Comparison of ENCODE assay signal across 1 cellular context in genomic region chr12:96906849-96907664, GRCh38.
TF ChIP-seq lines count a peak whose summit lies in the region.

Gene NEDD1, plus strand, starts transcription at chr12:96907257. Its CDS starts 2,503 bp downstream, at chr12:96909760.

TF ChIP-seq in HepG2, 621 proteins besides CTCF, POLR2A, EP300 and RAD21 (continued from another document and continues in another):
- TF ChIP-seq HMGXB3 (CRISPR knock-in tag; IDR thresholded peaks at IDR 0.05; ENCODE audit: borderline replicate concordance), result no peak
- peak; percentile 91 for TF ChIP-seq ASH2L (IDR thresholded peaks at IDR 0.05; ENCODE audit: insufficient read length, low read depth, low read length)
- 0 out of 2 replicates have a peak, but pooled peaks have one; percentile 42 for TF ChIP-seq YEATS4 (CRISPR knock-in tag; IDR thresholded peaks at IDR 0.05; ENCODE audit: borderline replicate concordance)
- TF ChIP-seq LRRFIP1 (CRISPR knock-in tag; conservative IDR thresholded peaks at IDR 0.05), result no peak
- TF ChIP-seq ATF4 (CRISPR knock-in tag; IDR thresholded peaks at IDR 0.05), result peak in 1 of 2 experiments; percentile 33; a peak in 1 of 4 replicates
- TF ChIP-seq ZMAT5 (CRISPR knock-in tag; IDR thresholded peaks at IDR 0.05; ENCODE audit: borderline replicate concordance, low read depth), result no peak
- peak; percentile 58; the same call in 1 of the 2 replicates for TF ChIP-seq KDM5A (IDR thresholded peaks at IDR 0.05; ENCODE audit: borderline replicate concordance, low read length)
- TF ChIP-seq ELK4 (CRISPR knock-in tag; IDR thresholded peaks at IDR 0.05; ENCODE audit: borderline replicate concordance), result no peak
- no peak; the same call in 1 of the 2 replicates for TF ChIP-seq FOXC1 (CRISPR knock-in tag; IDR thresholded peaks at IDR 0.05; ENCODE audit: borderline replicate concordance)
- TF ChIP-seq ZNF776 (CRISPR knock-in tag; IDR thresholded peaks at IDR 0.05), result peak; percentile 36; the same call in 1 of the 2 replicates
- TF ChIP-seq ZNF143 (CRISPR knock-in tag; IDR thresholded peaks at IDR 0.05), result no peak
- TF ChIP-seq MEF2D (CRISPR knock-in tag; IDR thresholded peaks at IDR 0.05), result peak; percentile 58; the same call in 1 of the 2 replicates
- no peak for TF ChIP-seq NR0B2 (CRISPR knock-in tag; IDR thresholded peaks at IDR 0.05)
- TF ChIP-seq ZNF276 (CRISPR knock-in tag; IDR thresholded peaks at IDR 0.05; ENCODE audit: low read depth), result no peak
- peak; percentile 85 for TF ChIP-seq POGZ (CRISPR knock-in tag; IDR thresholded peaks at IDR 0.05)
- TF ChIP-seq ZNF501 (CRISPR knock-in tag; IDR thresholded peaks at IDR 0.05), result peak; percentile 82
- peak; percentile 85; the same call in 1 of the 2 replicates for TF ChIP-seq STAT6 (CRISPR knock-in tag; IDR thresholded peaks at IDR 0.05; ENCODE audit: borderline replicate concordance)
- TF ChIP-seq SP140L (CRISPR knock-in tag; IDR thresholded peaks at IDR 0.05; ENCODE audit: borderline replicate concordance), result no peak
- peak; percentile 73 for TF ChIP-seq HNRNPK (IDR thresholded peaks at IDR 0.05; ENCODE audit: low read depth, low read length, poor library complexity, severe bottlenecking)
- TF ChIP-seq ZNF224 (CRISPR knock-in tag; IDR thresholded peaks at IDR 0.05), result no peak
- no peak for TF ChIP-seq MTA3 (CRISPR knock-in tag; IDR thresholded peaks at IDR 0.05)
- TF ChIP-seq ZMAT3 (CRISPR knock-in tag; conservative IDR thresholded peaks at IDR 0.05), result peak; percentile 91
- TF ChIP-seq ZFP37 (CRISPR knock-in tag; IDR thresholded peaks at IDR 0.05; ENCODE audit: borderline replicate concordance), result 0 out of 2 replicates have a peak, but pooled peaks have one; percentile 16
- peak; percentile 55; the same call in 1 of the 2 replicates for TF ChIP-seq MED1 (CRISPR knock-in tag; IDR thresholded peaks at IDR 0.05)
- TF ChIP-seq POLR2AphosphoS5 (IDR thresholded peaks at IDR 0.05; ENCODE audit: low read depth, low read length), result peak; percentile 61
- TF ChIP-seq ZNF713 (CRISPR knock-in tag; IDR thresholded peaks at IDR 0.05), result no peak
- TF ChIP-seq GTF2F1 (IDR thresholded peaks at IDR 0.05; ENCODE audit: low read length), result no peak
- TF ChIP-seq ZNF841 (CRISPR knock-in tag; IDR thresholded peaks at IDR 0.05; ENCODE audit: borderline replicate concordance), result no peak
- no peak for TF ChIP-seq ZBTB8A (CRISPR knock-in tag; IDR thresholded peaks at IDR 0.05; ENCODE audit: borderline replicate concordance, low read depth)
- TF ChIP-seq PAWR (CRISPR knock-in tag; IDR thresholded peaks at IDR 0.05; ENCODE audit: borderline replicate concordance), result no peak
- TF ChIP-seq ZBTB2 (CRISPR knock-in tag; IDR thresholded peaks at IDR 0.05; ENCODE audit: low read depth), result peak; percentile 93
- TF ChIP-seq PBX2 (CRISPR knock-in tag; IDR thresholded peaks at IDR 0.05), result peak; percentile 48; the same call in 1 of the 2 replicates
- peak; percentile 79; the same call in 1 of the 2 replicates for TF ChIP-seq YEATS2 (CRISPR knock-in tag; IDR thresholded peaks at IDR 0.05; ENCODE audit: borderline replicate concordance)
- TF ChIP-seq ZNF335 (CRISPR knock-in tag; IDR thresholded peaks at IDR 0.05), result no peak
- TF ChIP-seq MXD1 (CRISPR knock-in tag; IDR thresholded peaks at IDR 0.05), result peak; percentile 13; the same call in 1 of the 2 replicates
- peak; percentile 64; the same call in 1 of the 2 replicates for TF ChIP-seq ZNF788 (CRISPR knock-in tag; IDR thresholded peaks at IDR 0.05; ENCODE audit: borderline replicate concordance)
- peak; percentile 85 for TF ChIP-seq GMEB1 (CRISPR knock-in tag; IDR thresholded peaks at IDR 0.05; ENCODE audit: borderline replicate concordance)
